ENCODE assay signal across 24 cellular contexts in the genomic region with DNA sequence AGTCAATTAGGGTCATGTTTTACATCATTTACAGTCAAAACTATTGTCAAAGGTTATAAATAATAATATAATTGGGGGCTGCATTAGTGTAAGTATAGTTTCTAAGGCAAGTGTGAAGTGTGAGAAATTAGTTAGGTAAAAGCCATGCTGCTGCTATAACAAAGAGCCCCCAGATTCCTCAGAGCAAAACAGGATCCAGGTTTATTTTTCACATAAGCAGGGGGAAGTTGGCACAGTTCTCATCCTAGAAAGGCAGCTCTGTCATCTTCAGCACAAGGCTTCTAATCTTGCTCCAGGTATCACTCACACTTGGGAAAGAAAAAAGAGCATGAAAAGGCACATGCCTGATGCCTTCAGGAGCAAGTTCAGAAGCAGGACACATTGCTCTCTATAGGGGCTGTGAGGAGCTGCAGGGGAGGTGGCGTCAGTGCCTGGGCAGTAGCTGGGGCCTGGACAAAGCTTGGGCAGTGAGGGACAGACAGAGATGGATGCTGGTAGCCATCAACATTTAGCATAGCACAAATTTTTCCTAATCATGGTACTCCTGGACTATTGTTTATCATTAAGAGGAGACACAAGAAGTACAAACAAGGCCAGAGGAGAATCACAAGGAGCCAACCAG.
A peak's percentile ranks its signal among the peaks of the same experiment; 100 is the strongest.
DNase-seq lines count a peak whose midpoint lies in the region; ATAC-seq and TF ChIP-seq lines count a peak whose summit lies in the region.
"Had no signal": no experiment of that assay in that cellular context is flagged by ENCODE, and none has a peak within 500 bp of the region (broad histone marks: within the 10 kb centered on the region; RNA-seq: fewer than 3 reads in every experiment).

No MANE protein-coding gene starts in this region.

- H3K36me3 ChIP-seq in Panc1 (ENCODE audit: control insufficient read depth, insufficient read depth, low read length) = no peaks in the 10 kb centered on the region
- no peaks in the 10 kb centered on the region for H3K36me3 ChIP-seq in trophoblast cell (ENCODE audit: control insufficient read depth in 1 of 2, insufficient read depth in 2 of 2, low read length in 2 of 2)
- H3K36me3 ChIP-seq: BLaER1 had no signal

- H3K23ac ChIP-seq in trophoblast cell (ENCODE audit: low read length) = no peak overlapping the region

- TF ChIP-seq CTCF in HFFc6 (IDR thresholded peaks at IDR 0.05) (no peak), Panc1 (IDR thresholded peaks at IDR 0.05) (no peak)

- H3K9ac ChIP-seq in trophoblast cell (ENCODE audit: low read length) = no peak overlapping the region
- H3K9ac ChIP-seq: BLaER1 had no signal

- peaks cover 2% of the 10 kb centered on the region for H3K27me3 Mint-ChIP-seq in HFFc6 (ENCODE audit: insufficient read depth)
- H3K27me3 Mint-ChIP-seq: CD4-positive, alpha-beta T cell had no signal

- no peak overlapping the region for H3K4me2 ChIP-seq in trophoblast cell (ENCODE audit: low read length)
- H3K4me2 ChIP-seq: BLaER1 had no signal

- H3K14ac ChIP-seq in trophoblast cell (ENCODE audit: low read length) = no peak overlapping the region

- H3K4me3 Mint-ChIP-seq in HFFc6 = no peak overlapping the region
- H3K4me3 Mint-ChIP-seq: CD4-positive, alpha-beta T cell had no signal

- no peak overlapping the region for H2BK5ac ChIP-seq in trophoblast cell (ENCODE audit: low read depth, low read length, poor library complexity)

- H4K91ac ChIP-seq in trophoblast cell (ENCODE audit: low read depth, low read length) = no peak overlapping the region

- H3K4me1 ChIP-seq in Panc1 (ENCODE audit: control insufficient read depth, insufficient read depth, low read length) (peaks cover 16% of the 10 kb centered on the region), trophoblast cell (ENCODE audit: control insufficient read depth in 1 of 2, insufficient read depth in 2 of 2, low read length in 2 of 2) (no peaks in the 10 kb centered on the region)

- H3K27me3 ChIP-seq in Panc1 (ENCODE audit: control insufficient read depth, insufficient read depth, low read length) (no peaks in the 10 kb centered on the region), trophoblast cell (ENCODE audit: insufficient read depth, low read length) (no peaks in the 10 kb centered on the region)
- H3K27me3 ChIP-seq: BLaER1 had no signal

- no peak overlapping the region for H3K4ac ChIP-seq in trophoblast cell (ENCODE audit: low read depth, low read length)

- H3K36me3 Mint-ChIP-seq in HFFc6 (ENCODE audit: low read depth) = peaks cover 5% of the 10 kb centered on the region; the same call in 1 of the 2 replicates

- POLR2A ChIA-PET in Panc1 (lab: Charles Lee) = interaction anchor here (0.6 kb wide), 1 partner anchor 82 kb away, joined by 6 read pairs; no protein-coding TSS in a partner anchor

- H3K79me2 ChIP-seq in trophoblast cell (ENCODE audit: control insufficient read depth, insufficient read depth, low read length, poor library complexity) = no peaks in the 10 kb centered on the region

- H3K4me1 Mint-ChIP-seq in HFFc6 (ENCODE audit: low read depth) = peaks cover 33% of the 10 kb centered on the region

- H3K18ac ChIP-seq in trophoblast cell (ENCODE audit: low read length) = no peak overlapping the region

- H2BK120ac ChIP-seq in trophoblast cell (ENCODE audit: insufficient read depth, low read length, poor library complexity) = no peak overlapping the region

- intact Hi-C loops in Panc1 (cut with micrococcal nuclease; ENCODE audit: unreplicated experiment) = loop anchor here (5.0 kb wide), 1 partner anchor 40 kb away; no protein-coding TSS in a partner anchor

- H2AK5ac ChIP-seq in trophoblast cell (ENCODE audit: low read length) = peak overlapping the region; percentile 79

- CTCF ChIA-PET in Panc1 (lab: Charles Lee) = no interaction called here

- peaks cover 3% of the 10 kb centered on the region for H3K79me1 ChIP-seq in trophoblast cell (ENCODE audit: low read length)

- peak overlapping the region; percentile 30 for H2BK12ac ChIP-seq in trophoblast cell (ENCODE audit: low read length)

- H3K27ac Mint-ChIP-seq in HFFc6 = peak overlapping the region; percentile 29; the same call in 1 of the 2 replicates
- H3K27ac Mint-ChIP-seq: CD4-positive, alpha-beta T cell had no signal

- no peaks in the 10 kb centered on the region for H3K9me3 Mint-ChIP-seq in HFFc6
- H3K9me3 Mint-ChIP-seq: CD4-positive, alpha-beta T cell had no signal

- H3K9me3 ChIP-seq in Panc1 (ENCODE audit: control insufficient read depth, insufficient read depth, low read depth, low read length) (peaks cover 25% of the 10 kb centered on the region; the same call in 1 of the 2 replicates), trophoblast cell (ENCODE audit: insufficient read depth, low read depth, low read length) (peaks cover 2% of the 10 kb centered on the region)
- H3K9me3 ChIP-seq: BLaER1 had no signal

- ATAC-seq in Panc1 (no peak), esophagus mucosa (peak; percentile 10)

- no peak overlapping the region for H3K4me3 ChIP-seq in Panc1 (ENCODE audit: low read depth in 2 of 2, low read length in 2 of 2)
- H3K4me3 ChIP-seq in trophoblast cell (ENCODE audit: low read depth, low read length) = no peak overlapping the region
- H3K4me3 ChIP-seq: BLaER1 had no signal

- DNase-seq in HFFc6 = no peak
- DNase-seq in Panc1 (ENCODE audit: low read depth, low spot score) = no peak
- peak; percentile 80 to 89 for DNase-seq in trophoblast cell
- DNase-seq in NCI-H1048 (lab: John Stamatoyannopoulos, UW) = no peak
- DNase-seq in hippocampal formation (lab: John Stamatoyannopoulos, UW) = no peak
- no peak for DNase-seq in activated T-cell treated with anti-CD3 and anti-CD28 coated beads, Interleukin-2, amount 50 U/mL, for 48 hours
- DNase-seq: ACHN; CD4-positive, alpha-beta T cell; DMS153; GDM1; GOT3; HCEC 1CT; Kasumi-1; MM.1S; NCI-H1092; NCI-H1436; NCI-H2029; NCI-H2227 treated with DMSO at 0.1 percent for 48 hours; NCI-H510A treated with DMSO at 0.1 percent for 48 hours; NCI-H774; NK-92 treated with Interleukin-12 subunit alpha and Interleukin-12 subunit beta, amount 100 ng/mL, for 24 hours; Right ventricle myocardium superior had no signal

- in situ Hi-C loops in Panc1 (cut with HindIII; ENCODE audit: low pct_unique_long_range_greater_than_20kb, low sequenced_read_pairs) = no loop called here

- no peak overlapping the region for H2AFZ ChIP-seq in trophoblast cell (ENCODE audit: insufficient read depth, low read length, poor library complexity)

- H3K27ac ChIP-seq in Panc1 (ENCODE audit: low read length) (peak overlapping the region; percentile 100), trophoblast cell (ENCODE audit: low read depth, low read length) (no peak overlapping the region)
- H3K27ac ChIP-seq: BLaER1 had no signal

- no peak overlapping the region for H4K8ac ChIP-seq in trophoblast cell (ENCODE audit: low read depth, low read length)

- BruUV-seq in Panc1 (replicated peaks; lab: Mats Ljungman, UMichigan) = no TSS peak

- WGBS in trophoblast cell (ENCODE audit: extremely low coverage, insufficient coverage, insufficient read length) = no CpG with 5 or more reads among the region's 1 CpG

- H4K12ac ChIP-seq in trophoblast cell (ENCODE audit: low read depth, low read length) = no peak overlapping the region

Comparison
In these comparisons a context has a peak if more than half of its experiments do, and no peak if none do; other contexts are left out.
1. DNase-seq: peak in trophoblast cell (2 of 2); none in HFFc6 (single experiment), Panc1 (single experiment), NCI-H1048 (single experiment), hippocampal formation (0 of 2) and activated T-cell treated with anti-CD3 and anti-CD28 coated beads, Interleukin-2, amount 50 U/mL, for 48 hours (0 of 2).